2 cellular contexts compared by ENCODE assay signal in the genomic region with DNA sequence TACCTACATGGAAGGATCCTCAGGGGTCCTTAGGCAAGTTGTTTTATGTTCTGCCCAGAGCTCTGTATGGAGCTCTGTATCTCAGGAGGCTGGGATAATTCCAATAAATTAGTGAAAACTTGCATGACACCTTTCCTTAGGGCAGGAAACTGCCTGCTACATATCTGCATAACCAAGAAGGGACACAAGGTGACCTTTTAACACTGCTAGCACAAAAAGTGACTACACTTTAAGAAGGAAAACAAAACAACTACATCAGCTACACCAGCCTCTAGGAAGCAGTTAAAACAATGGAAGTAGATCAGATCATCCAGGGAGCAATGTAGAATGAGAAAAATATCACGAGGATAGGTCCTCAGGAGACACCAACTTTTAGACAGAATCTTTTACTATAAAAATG.
TF ChIP-seq lines count a peak whose summit lies in the region.

No MANE protein-coding gene starts in this region.

TF ChIP-seq in IMR-90, 13 proteins besides CTCF, POLR2A, EP300 and RAD21:
- TF ChIP-seq NFE2L2 (IDR thresholded peaks at IDR 0.05; ENCODE audit: low read depth, low read length) (no peak), RCOR1 (IDR thresholded peaks at IDR 0.05; ENCODE audit: insufficient replicate concordance, low read length) (no peak), CHD1 (IDR thresholded peaks at IDR 0.05; ENCODE audit: low read depth, low read length) (no peak), MAFK (IDR thresholded peaks at IDR 0.05; ENCODE audit: low read depth, low read length) (no peak), MAZ (IDR thresholded peaks at IDR 0.05; ENCODE audit: borderline replicate concordance, low read depth, low read length) (no peak), MXI1 (IDR thresholded peaks at IDR 0.05; ENCODE audit: borderline replicate concordance, low read depth, low read length) (no peak), SMC3 (IDR thresholded peaks at IDR 0.05; ENCODE audit: low read depth, low read length) (no peak), FOS (IDR thresholded peaks at IDR 0.05; ENCODE audit: low read depth, low read length) (no peak), RFX5 (IDR thresholded peaks at IDR 0.05; ENCODE audit: low read depth, low read length) (no peak), CEBPB (IDR thresholded peaks at IDR 0.05; ENCODE audit: low read depth, low read length) (no peak), BHLHE40 (IDR thresholded peaks at IDR 0.05; ENCODE audit: low read depth, low read length) (no peak)
- TF ChIP-seq, protein P1, sequence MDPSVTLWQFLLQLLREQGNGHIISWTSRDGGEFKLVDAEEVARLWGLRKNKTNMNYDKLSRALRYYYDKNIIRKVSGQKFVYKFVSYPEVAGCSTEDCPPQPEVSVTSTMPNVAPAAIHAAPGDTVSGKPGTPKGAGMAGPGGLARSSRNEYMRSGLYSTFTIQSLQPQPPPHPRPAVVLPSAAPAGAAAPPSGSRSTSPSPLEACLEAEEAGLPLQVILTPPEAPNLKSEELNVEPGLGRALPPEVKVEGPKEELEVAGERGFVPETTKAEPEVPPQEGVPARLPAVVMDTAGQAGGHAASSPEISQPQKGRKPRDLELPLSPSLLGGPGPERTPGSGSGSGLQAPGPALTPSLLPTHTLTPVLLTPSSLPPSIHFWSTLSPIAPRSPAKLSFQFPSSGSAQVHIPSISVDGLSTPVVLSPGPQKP (IDR thresholded peaks at IDR 0.05; ENCODE audit: borderline replicate concordance, low read depth, low read length) = no peak
- TF ChIP-seq, protein P2, sequence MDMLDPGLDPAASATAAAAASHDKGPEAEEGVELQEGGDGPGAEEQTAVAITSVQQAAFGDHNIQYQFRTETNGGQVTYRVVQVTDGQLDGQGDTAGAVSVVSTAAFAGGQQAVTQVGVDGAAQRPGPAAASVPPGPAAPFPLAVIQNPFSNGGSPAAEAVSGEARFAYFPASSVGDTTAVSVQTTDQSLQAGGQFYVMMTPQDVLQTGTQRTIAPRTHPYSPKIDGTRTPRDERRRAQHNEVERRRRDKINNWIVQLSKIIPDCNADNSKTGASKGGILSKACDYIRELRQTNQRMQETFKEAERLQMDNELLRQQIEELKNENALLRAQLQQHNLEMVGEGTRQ (IDR thresholded peaks at IDR 0.05; ENCODE audit: low read depth, low read length) = no peak

TF ChIP-seq in endothelial cell of umbilical vein, 7 proteins besides CTCF, POLR2A, EP300 and RAD21:
- TF ChIP-seq POLR2AphosphoS5 (IDR thresholded peaks at IDR 0.05; ENCODE audit: insufficient read depth, low read depth, low read length) (peak; percentile 7), JUN (IDR thresholded peaks at IDR 0.05; ENCODE audit: borderline replicate concordance, insufficient read depth, insufficient read length, low read depth) (peak; percentile 47), MYC (IDR thresholded peaks at IDR 0.05; ENCODE audit: low read depth, low read length) (no peak)
